ENCODE assay signal across 23 cellular contexts in the genomic region with DNA sequence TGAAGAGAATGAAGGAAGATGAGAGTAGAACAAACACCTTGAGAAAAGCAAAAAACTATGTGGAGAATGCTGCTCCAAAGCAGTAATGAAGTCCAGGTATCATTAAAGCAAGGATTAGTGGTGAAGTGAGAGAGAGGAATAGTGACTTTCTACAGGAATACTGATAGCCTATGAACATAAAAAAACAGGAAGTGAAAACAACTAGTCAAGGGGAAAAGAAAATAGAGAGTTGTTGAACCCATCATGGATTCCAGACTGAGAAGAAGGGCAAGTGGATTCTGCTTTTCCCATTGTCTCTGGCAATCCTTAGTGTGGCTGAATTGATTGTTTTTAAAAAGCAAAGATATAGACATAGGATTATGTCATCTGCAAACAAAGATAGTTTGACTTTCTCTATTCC.
"Had no signal": no experiment of that assay in that cellular context is flagged by ENCODE, and none has a peak within 500 bp of the region (broad histone marks: within the 10 kb centered on the region; RNA-seq: fewer than 3 reads in every experiment).

No MANE protein-coding gene starts in this region.

- H3K4me1 ChIP-seq: left ventricle myocardium inferior, right atrium auricular region, right lobe of liver, tibial nerve, uterus had no signal

- H2AFZ ChIP-seq: hepatocyte had no signal

- H3K4me2 ChIP-seq: hepatocyte had no signal

- ATAC-seq: mucosa of descending colon; naive thymus-derived CD4-positive, alpha-beta T cell; natural killer cell treated with Interleukin-12 subunit alpha and Interleukin-12 subunit beta and Interleukin-15 and Interleukin-18, amount 100 ng/mL, for 72 hours; right lobe of liver had no signal

- H3K27ac ChIP-seq: hepatocyte, left ventricle myocardium inferior, ovary, right atrium auricular region, right lobe of liver, skin epidermis, tibial nerve, uterus had no signal

- H3K4me1 Mint-ChIP-seq: memory B cell; naive thymus-derived CD4-positive, alpha-beta T cell had no signal

- H3K9me3 Mint-ChIP-seq: type B pancreatic cell had no signal

- H3K27ac Mint-ChIP-seq: memory B cell; naive thymus-derived CD4-positive, alpha-beta T cell; natural killer cell treated with Interleukin-12 subunit alpha and Interleukin-12 subunit beta and Interleukin-15 and Interleukin-18, amount 100 ng/mL, for 72 hours; progenitor cell of endocrine pancreas; stimulated activated naive CD8-positive, alpha-beta T cell treated with anti-CD3 and anti-CD28 coated beads, Interleukin-15, Interleukin-2, amounts not matched to agents 100 ng/mL and 50 ng/mL, for 24 hours; type B pancreatic cell had no signal

- H3K79me2 ChIP-seq: hepatocyte had no signal

- H3K27me3 ChIP-seq: hepatocyte, ovary, right atrium auricular region, right lobe of liver, tibial nerve, uterus had no signal

- H3K27me3 Mint-ChIP-seq: memory B cell; naive thymus-derived CD4-positive, alpha-beta T cell; natural killer cell treated with Interleukin-12 subunit alpha and Interleukin-12 subunit beta and Interleukin-15 and Interleukin-18, amount 100 ng/mL, for 72 hours; progenitor cell of endocrine pancreas; stimulated activated naive CD8-positive, alpha-beta T cell treated with anti-CD3 and anti-CD28 coated beads, Interleukin-15, Interleukin-2, amounts not matched to agents 100 ng/mL and 50 ng/mL, for 24 hours had no signal

- H3K4me3 ChIP-seq: hepatocyte, left ventricle myocardium inferior, mucosa of descending colon, ovary, right atrium auricular region, right lobe of liver, skin epidermis, tibial nerve, uterus had no signal

- H3K9me3 ChIP-seq: mucosa of descending colon, ovary, right lobe of liver, tibial nerve, uterus had no signal

- H3K36me3 Mint-ChIP-seq: memory B cell; naive thymus-derived CD4-positive, alpha-beta T cell; natural killer cell treated with Interleukin-12 subunit alpha and Interleukin-12 subunit beta and Interleukin-15 and Interleukin-18, amount 100 ng/mL, for 72 hours; type B pancreatic cell had no signal

- H3K36me3 ChIP-seq: left ventricle myocardium inferior, ovary, right atrium auricular region, right lobe of liver, tibial nerve, uterus had no signal

- H3K4me3 Mint-ChIP-seq: memory B cell; naive thymus-derived CD4-positive, alpha-beta T cell; natural killer cell treated with Interleukin-12 subunit alpha and Interleukin-12 subunit beta and Interleukin-15 and Interleukin-18, amount 100 ng/mL, for 72 hours; stimulated activated naive CD8-positive, alpha-beta T cell treated with anti-CD3 and anti-CD28 coated beads, Interleukin-15, Interleukin-2, amounts not matched to agents 100 ng/mL and 50 ng/mL, for 24 hours; type B pancreatic cell had no signal

- DNase-seq: islet precursor cell; left ventricle myocardium inferior; midbrain; mucosa of descending colon; naive thymus-derived CD4-positive, alpha-beta T cell; ovary; right lobe of liver; stimulated activated CD4-positive, alpha-beta T cell treated with anti-CD3 and anti-CD28 coated beads, Interleukin-12 subunit alpha, Interleukin-12 subunit beta, amount 100 ng/mL, for 4 hours; stimulated activated CD4-positive, alpha-beta T cell treated with anti-CD3 and anti-CD28 coated beads, Interleukin-15, amount 100 ng/mL, for 24 hours; stimulated activated CD4-positive, alpha-beta T cell treated with anti-CD3 and anti-CD28 coated beads, Interleukin-2, amount 100 ng/mL, for 24 hours; stimulated activated CD4-positive, alpha-beta T cell treated with anti-CD3 and anti-CD28 coated beads, Interleukin-4, amount 100 ng/mL, for 1 hour; stimulated activated naive CD4-positive, alpha-beta T cell; substantia nigra; uterus had no signal
